Comparison of ENCODE assay signal across 25 cellular contexts in the genomic region with DNA sequence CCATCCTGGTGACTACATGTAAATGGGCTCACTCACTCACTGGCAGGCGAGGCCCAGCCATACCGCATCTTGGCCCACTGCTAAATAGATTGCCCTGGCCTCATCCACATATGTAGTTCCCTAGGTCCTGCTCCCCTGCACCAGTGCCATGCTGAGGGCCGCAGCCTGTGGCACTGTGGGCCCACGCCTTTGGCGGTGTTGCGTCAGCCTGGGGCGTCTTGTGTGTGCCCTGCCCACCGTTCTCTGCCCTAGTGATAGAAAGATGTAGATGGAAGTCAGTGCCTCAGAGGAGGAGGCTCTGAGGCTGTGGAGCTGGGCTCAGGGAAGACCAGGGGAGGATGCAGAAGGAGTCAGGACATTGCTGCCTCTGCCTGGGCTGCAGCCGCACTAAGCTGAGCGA. TPM values are rescaled to one million over a fixed set of nuclear protein-coding genes. Genes with fewer than 3 reads are reported as not detected.
DNase-seq lines count a peak whose midpoint lies in the region; ATAC-seq and TF ChIP-seq lines count a peak whose summit lies in the region.
"Had no signal": no experiment of that assay in that cellular context is flagged by ENCODE, and none has a peak within 500 bp of the region (broad histone marks: within the 10 kb centered on the region; RNA-seq: fewer than 3 reads in every experiment).

No MANE protein-coding gene starts in this region.

- in situ Hi-C loops in GM13976 (cut with MboI; ENCODE audit: low sequenced_read_pairs, unreplicated experiment): no loop called here

- no peaks in the 10 kb centered on the region for H3K36me3 ChIP-seq in neural progenitor cell
- H3K36me3 ChIP-seq in PC-9 (ENCODE audit: low read depth): no peaks in the 10 kb centered on the region
- H3K36me3 ChIP-seq: Peyer's patch, right atrium auricular region, uterus had no signal

- no peaks in the 10 kb centered on the region for H3K27me3 ChIP-seq in neural progenitor cell
- no peaks in the 10 kb centered on the region for H3K27me3 ChIP-seq in PC-9 (ENCODE audit: insufficient read depth, low read depth)
- H3K27me3 ChIP-seq: Peyer's patch, right atrium auricular region, uterus had no signal

- H3F3A ChIP-seq in neural progenitor cell (ENCODE audit: low read depth) (peaks cover 29% of the 10 kb centered on the region), PC-9 (ENCODE audit: insufficient read depth, low read depth) (no peaks in the 10 kb centered on the region; the same call in 1 of the 2 replicates)

- H3K79me2 ChIP-seq in neural progenitor cell (ENCODE audit: low read depth): no peaks in the 10 kb centered on the region
- no peaks in the 10 kb centered on the region for H3K79me2 ChIP-seq in PC-9 (ENCODE audit: low read depth)

- TF ChIP-seq CTCF in GM13976 (IDR thresholded peaks at IDR 0.05; ENCODE audit: borderline replicate concordance, control extremely low read depth, extremely low read depth, insufficient read depth, missing control alignments): no peak
- no peak for TF ChIP-seq CTCF in neural progenitor cell (IDR thresholded peaks at IDR 0.05)
- no peak for TF ChIP-seq CTCF in PC-9 (conservative IDR thresholded peaks at IDR 0.05)

- no peak for DNase-seq in T-helper 1 cell
- DNase-seq in GM13976 (ENCODE audit: low spot score): peak; percentile 19
- DNase-seq in caudate nucleus (lab: John Stamatoyannopoulos, UW): no peak
- DNase-seq in neural progenitor cell (ENCODE audit: low spot score): no peak
- DNase-seq in PC-9: no peak
- DNase-seq in NCI-H2029 treated with DMSO at 0.1 percent for 48 hours (lab: John Stamatoyannopoulos, UW): no peak
- DNase-seq: 8988T; activated T-cell treated with anti-CD3 and anti-CD28 coated beads, Interleukin-2, amount 50 U/mL, for 4 hours; amniotic stem cell; effector memory CD8-positive, alpha-beta T cell; GOT3; NCI-H1105 treated with DMSO at 0.1 percent for 48 hours; NCI-H1930; NCI-H2227 treated with DMSO at 0.1 percent for 48 hours; NCI-H69; Peyer's patch; SHP77 treated with DMSO at 0.1 percent for 48 hours; uterus had no signal

- no peak overlapping the region for H3K9ac ChIP-seq in neural progenitor cell

- CTCF ChIA-PET in PC-9 (lab: Charles Lee): no interaction called here

- no peaks in the 10 kb centered on the region for H3K36me3 Mint-ChIP-seq in T-helper 1 cell treated with Interleukin-12 subunit alpha and Interleukin-12 subunit beta and Interleukin-4 antibody, amounts not matched to agents 30 μg/mL and 1 μg/mL, for 36 hours (ENCODE audit: low read depth)
- H3K36me3 Mint-ChIP-seq in neural progenitor cell: no peaks in the 10 kb centered on the region
- H3K36me3 Mint-ChIP-seq: IgD-negative memory B cell had no signal

- no peaks in the 10 kb centered on the region for H3K9me3 Mint-ChIP-seq in T-helper 1 cell treated with Interleukin-12 subunit alpha and Interleukin-12 subunit beta and Interleukin-4 antibody, amounts not matched to agents 30 μg/mL and 1 μg/mL, for 36 hours
- no peaks in the 10 kb centered on the region for H3K9me3 Mint-ChIP-seq in neural progenitor cell
- H3K9me3 Mint-ChIP-seq: activated T-cell treated with anti-CD3 and anti-CD28 coated beads, Interleukin-2, amount 50 U/mL, for 4 hours; CD4-positive, alpha-beta T cell; effector memory CD8-positive, alpha-beta T cell; IgD-negative memory B cell had no signal

- H3K9me2 ChIP-seq in PC-9 (ENCODE audit: insufficient read depth): no peaks in the 10 kb centered on the region

- H3K4me1 ChIP-seq in neural progenitor cell: peaks cover 12% of the 10 kb centered on the region
- no peaks in the 10 kb centered on the region for H3K4me1 ChIP-seq in PC-9 (replicated peaks; ENCODE audit: insufficient read depth)
- H3K4me1 ChIP-seq: right atrium auricular region, uterus had no signal

- H3K27ac ChIP-seq in caudate nucleus (ENCODE audit: low read depth, low read length) (peak overlapping the region; percentile 58), neural progenitor cell (no peak overlapping the region), PC-9 (no peak overlapping the region)
- H3K27ac ChIP-seq: Peyer's patch, right atrium auricular region had no signal

- H2AFZ ChIP-seq in neural progenitor cell (replicated peaks) (no peak overlapping the region), PC-9 (no peak overlapping the region)

- POLR2A ChIA-PET in PC-9 (lab: Charles Lee; ENCODE audit: unreplicated experiment): no interaction called here

- peaks cover 26% of the 10 kb centered on the region for H3K4me1 Mint-ChIP-seq in T-helper 1 cell treated with Interleukin-12 subunit alpha and Interleukin-12 subunit beta and Interleukin-4 antibody, amounts not matched to agents 30 μg/mL and 1 μg/mL, for 36 hours (ENCODE audit: low read depth)
- H3K4me1 Mint-ChIP-seq in neural progenitor cell: peaks cover 15% of the 10 kb centered on the region

- no peak for ATAC-seq in GM19395 (IDR thresholded peaks at IDR 0.05; ENCODE audit: unreplicated experiment)

- H3K27me3 Mint-ChIP-seq in T-helper 1 cell treated with Interleukin-12 subunit alpha and Interleukin-12 subunit beta and Interleukin-4 antibody, amounts not matched to agents 30 μg/mL and 1 μg/mL, for 36 hours (ENCODE audit: low read depth): peaks cover 2% of the 10 kb centered on the region
- peaks cover 12% of the 10 kb centered on the region for H3K27me3 Mint-ChIP-seq in neural progenitor cell (ENCODE audit: insufficient read depth, low read depth)
- H3K27me3 Mint-ChIP-seq: CD4-positive, alpha-beta T cell; effector memory CD8-positive, alpha-beta T cell; IgD-negative memory B cell had no signal

- no TSS peak for BruUV-seq in PC-9 (replicated peaks; lab: Mats Ljungman, UMichigan)

- H3K4me3 Mint-ChIP-seq in T-helper 1 cell treated with Interleukin-12 subunit alpha and Interleukin-12 subunit beta and Interleukin-4 antibody, amounts not matched to agents 30 μg/mL and 1 μg/mL, for 36 hours: no peak overlapping the region
- no peak overlapping the region for H3K4me3 Mint-ChIP-seq in neural progenitor cell
- H3K4me3 Mint-ChIP-seq: CD4-positive, alpha-beta T cell; effector memory CD8-positive, alpha-beta T cell had no signal

- peak overlapping the region; percentile 34 for H3K27ac Mint-ChIP-seq in T-helper 1 cell treated with Interleukin-12 subunit alpha and Interleukin-12 subunit beta and Interleukin-4 antibody, amounts not matched to agents 30 μg/mL and 1 μg/mL, for 36 hours
- H3K27ac Mint-ChIP-seq in neural progenitor cell: peak overlapping the region; percentile 72
- H3K27ac Mint-ChIP-seq: CD4-positive, alpha-beta T cell had no signal

- H3K9me3 ChIP-seq in neural progenitor cell (ENCODE audit: low read depth): no peaks in the 10 kb centered on the region
- no peaks in the 10 kb centered on the region for H3K9me3 ChIP-seq in PC-9 (ENCODE audit: insufficient read depth, low read depth)
- H3K9me3 ChIP-seq: Peyer's patch, right atrium auricular region, uterus had no signal

- H4K20me1 ChIP-seq in neural progenitor cell (ENCODE audit: low read depth) (no peaks in the 10 kb centered on the region), PC-9 (ENCODE audit: insufficient read depth) (no peaks in the 10 kb centered on the region)

- H3K4me2 ChIP-seq in neural progenitor cell (no peak overlapping the region), PC-9 (no peak overlapping the region)

- intact Hi-C loops in PC-9 (cut with micrococcal nuclease; ENCODE audit: unreplicated experiment): no loop called here

- H3K4me3 ChIP-seq in neural progenitor cell (no peak overlapping the region), PC-9 (no peak overlapping the region)
- H3K4me3 ChIP-seq: GM12878, Peyer's patch, right atrium auricular region, uterus had no signal

RNA-seq across cellular contexts. Expression of a gene that starts 18.9 kb away (rescaled TPM):
- 38.2 and 57.4 TPM in 2 replicates for total RNA-seq in neural progenitor cell (ENCODE audit: low replicate concordance)
- total RNA-seq in PC-9 (2021): 27.2 and 33.3 TPM in 2 replicates

RNA-seq across cellular contexts. Expression of a gene that starts 26.9 kb away (rescaled TPM):
- total RNA-seq in neural progenitor cell (ENCODE audit: low replicate concordance) (214 and 304 TPM in 2 replicates), PC-9 (2021) (186 and 198 TPM in 2 replicates)

RNA-seq across cellular contexts. Expression of a gene that starts 57.4 kb away (rescaled TPM):
- total RNA-seq in neural progenitor cell (ENCODE audit: low replicate concordance): 2.5 and 3.7 TPM in 2 replicates
- total RNA-seq in PC-9 (2021): 0.25 TPM in 1 of 2 replicates, not detected in the other
- total RNA-seq: fibroblast of villous mesenchyme had no signal
